8 cellular contexts compared by ENCODE assay signal in genomic region chr1:223363057-223363855, GRCh38. TPM values are rescaled to one million over a fixed set of nuclear protein-coding genes. Genes with fewer than 3 reads are reported as not detected.
DNase-seq lines count a peak whose midpoint lies in the region; ATAC-seq and TF ChIP-seq lines count a peak whose summit lies in the region.

No MANE protein-coding gene starts in this region.

- no peaks in the 10 kb centered on the region for H3K36me3 ChIP-seq in liver (ENCODE audit: control insufficient read depth in 4 of 4, insufficient read depth in 3 of 4, low read depth in 1 of 4, low read length in 3 of 4)

- TF ChIP-seq RAD21 in liver (IDR thresholded peaks at IDR 0.05) = no peak

- no peaks in the 10 kb centered on the region for H3K9me3 ChIP-seq in liver (ENCODE audit: control insufficient read depth in 4 of 4, low read length in 3 of 4)

- H3K27me3 ChIP-seq in liver (ENCODE audit: control insufficient read depth in 4 of 4, insufficient read depth in 4 of 4, low read length in 3 of 4) = peaks cover 0 to 3% (median 0%) of the 10 kb centered on the region in 4 donors

- 5% methylated on average over 44 of the region's 44 CpGs for WGBS in liver

- H3K27ac ChIP-seq in cingulate gyrus (ENCODE audit: low read depth, low read length) (peak overlapping the region; percentile 10), liver (ENCODE audit: low read depth in 1 of 2, low read length in 2 of 2) (no peak overlapping the region)

- DNase-seq in SHP77 (lab: John Stamatoyannopoulos, UW) (peak; percentile 4 to 7), SHP77 treated with DMSO at 0.1 percent for 48 hours (lab: John Stamatoyannopoulos, UW) (no peak), T-helper 9 cell (peak; percentile 18), OCI-M1 (lab: John Stamatoyannopoulos, UW) (no peak)
- DNase-seq in stimulated activated naive CD4-positive, alpha-beta T cell treated with Interleukin-2 at 50 U/mL for 16 hours (lab: John Stamatoyannopoulos, UW) = peak; percentile 27

- peak overlapping the region; percentile 41 to 77 (median 68) for H3K4me3 ChIP-seq in liver (ENCODE audit: low read depth in 1 of 3, low read length in 3 of 3)

- H3K9ac ChIP-seq in liver (ENCODE audit: low read depth in 1 of 2, low read length in 2 of 2) = no peak overlapping the region

- no peak for TF ChIP-seq CTCF in liver (IDR thresholded peaks at IDR 0.05; ENCODE audit: low read depth, low read length, missing input control)

- peaks cover 10 to 17% (median 16%) of the 10 kb centered on the region in 4 donors for H3K4me1 ChIP-seq in liver (ENCODE audit: control insufficient read depth in 4 of 4, insufficient read depth in 4 of 4, low read length in 3 of 4)

- no peak for ATAC-seq in GM21786 (IDR thresholded peaks at IDR 0.05; ENCODE audit: unreplicated experiment)

TF ChIP-seq in liver, 16 proteins besides CTCF, POLR2A, EP300 and RAD21:
- TF ChIP-seq SP1 (IDR thresholded peaks at IDR 0.05) = no peak
- TF ChIP-seq RXRA (IDR thresholded peaks at IDR 0.05) = no peak
- TF ChIP-seq ZBTB33 (IDR thresholded peaks at IDR 0.05) = no peak
- TF ChIP-seq GABPA (IDR thresholded peaks at IDR 0.05 in 1 of 2, conservative IDR thresholded peaks at IDR 0.05 in 1 of 2) = no peak
- no peak for TF ChIP-seq NR2F2 (IDR thresholded peaks at IDR 0.05)
- no peak for TF ChIP-seq REST (IDR thresholded peaks at IDR 0.05)
- no peak for TF ChIP-seq EGR1 (IDR thresholded peaks at IDR 0.05; ENCODE audit: low read depth in 2 of 2)
- no peak for TF ChIP-seq JUND (IDR thresholded peaks at IDR 0.05)
- no peak for TF ChIP-seq FOXA2 (IDR thresholded peaks at IDR 0.05)
- no peak for TF ChIP-seq HNF4G (IDR thresholded peaks at IDR 0.05)
- TF ChIP-seq ATF3 (IDR thresholded peaks at IDR 0.05) = no peak
- no peak for TF ChIP-seq HNF4A (conservative IDR thresholded peaks at IDR 0.05)
- no peak for TF ChIP-seq MAX (IDR thresholded peaks at IDR 0.05)
- TF ChIP-seq FOXA1 (IDR thresholded peaks at IDR 0.05) = no peak
- no peak for TF ChIP-seq YY1 (IDR thresholded peaks at IDR 0.05)
- TF ChIP-seq TAF1 (conservative IDR thresholded peaks at IDR 0.05) = no peak

RNA-seq across cellular contexts. Expression of gene SUSD4, which starts 0.7 kb away (rescaled TPM):
- total RNA-seq in liver = 1 to 10 TPM; 1.1 to 3.8 TPM
- 1 to 10 TPM; 1.6 to 1.9 TPM for polyA plus RNA-seq in liver

RNA-seq across cellular contexts. Expression of gene CCDC185, which starts 30.0 kb away (rescaled TPM):
- total RNA-seq in liver = not detected
- polyA plus RNA-seq in liver = not detected

Comparison
In these comparisons a context has a peak if more than half of its experiments do, and no peak if none do; other contexts are left out.
1. DNase-seq: peak in SHP77 (2 of 2), T-helper 9 cell (single experiment) and stimulated activated naive CD4-positive, alpha-beta T cell treated with Interleukin-2 at 50 U/mL for 16 hours (single experiment); none in SHP77 treated with DMSO at 0.1 percent for 48 hours (single experiment) and OCI-M1 (single experiment).